Comparison of ENCODE assay signal across 15 cellular contexts in genomic region chr5:10457682-10458574, GRCh38. TPM values are rescaled to one million over a fixed set of nuclear protein-coding genes. Genes with fewer than 3 reads are reported as not detected.
DNase-seq lines count a peak whose midpoint lies in the region; ATAC-seq and TF ChIP-seq lines count a peak whose summit lies in the region.
"Had no signal": no experiment of that assay in that cellular context is flagged by ENCODE, and none has a peak within 500 bp of the region (broad histone marks: within the 10 kb centered on the region; RNA-seq: fewer than 3 reads in every experiment).

No MANE protein-coding gene starts in this region.

- H3K27ac ChIP-seq in SK-N-SH (ENCODE audit: low read depth in 2 of 2, low read length in 1 of 2) (no peak overlapping the region), Karpas-422 (ENCODE audit: low read length) (no peak overlapping the region)
- H3K27ac ChIP-seq: testis had no signal

- H3K9me3 ChIP-seq in SK-N-SH, result no peaks in the 10 kb centered on the region
- no peaks in the 10 kb centered on the region for H3K9me3 ChIP-seq in Karpas-422 (ENCODE audit: low read length)
- H3K9me3 ChIP-seq: HAP-1, testis had no signal

- H3K4me1 ChIP-seq in SK-N-SH (ENCODE audit: control insufficient read depth in 1 of 2, insufficient read depth in 2 of 2, low read depth in 1 of 2, low read length in 1 of 2) (peaks cover 14 to 23% of the 10 kb centered on the region in 2 experiments; a peak in 3 of 4 replicates), Karpas-422 (ENCODE audit: low read length) (no peaks in the 10 kb centered on the region)
- H3K4me1 ChIP-seq: HAP-1, testis had no signal

- H3K36me3 Mint-ChIP-seq in stimulated activated memory B cell treated with anti-CD40 and anti-IgM and Interleukin-4, amounts not matched to agents 10 μg/mL and 1 μg/mL and 100 μg/mL, for 72 hours, result no peaks in the 10 kb centered on the region

- H3K9me3 Mint-ChIP-seq in stimulated activated memory B cell treated with anti-CD40 and anti-IgM and Interleukin-4, amounts not matched to agents 10 μg/mL and 1 μg/mL and 100 μg/mL, for 72 hours, result no peaks in the 10 kb centered on the region
- H3K9me3 Mint-ChIP-seq: effector memory CD8-positive, alpha-beta T cell had no signal

- H3K27me3 Mint-ChIP-seq in stimulated activated memory B cell treated with anti-CD40 and anti-IgM and Interleukin-4, amounts not matched to agents 10 μg/mL and 1 μg/mL and 100 μg/mL, for 72 hours, result no peaks in the 10 kb centered on the region
- H3K27me3 Mint-ChIP-seq: effector memory CD8-positive, alpha-beta T cell had no signal

- no peaks in the 10 kb centered on the region for H3K9me2 ChIP-seq in SK-N-SH
- H3K9me2 ChIP-seq in Karpas-422 (replicated peaks; ENCODE audit: insufficient read depth, low read length), result no peaks in the 10 kb centered on the region

- H3K27ac Mint-ChIP-seq in stimulated activated memory B cell treated with anti-CD40 and anti-IgM and Interleukin-4, amounts not matched to agents 10 μg/mL and 1 μg/mL and 100 μg/mL, for 72 hours, result peak overlapping the region; percentile 15

- H3K36me3 ChIP-seq in SK-N-SH (replicated peaks in 1 of 2; ENCODE audit: control insufficient read depth in 1 of 2, insufficient read depth in 2 of 2, low read length in 1 of 2) (no peaks in the 10 kb centered on the region), Karpas-422 (ENCODE audit: insufficient read depth, low read length) (no peaks in the 10 kb centered on the region)
- H3K36me3 ChIP-seq: HAP-1 had no signal

- TF ChIP-seq CTCF in SK-N-SH (IDR thresholded peaks at IDR 0.05), result no peak

- peaks cover 3% of the 10 kb centered on the region for H3K4me1 Mint-ChIP-seq in stimulated activated memory B cell treated with anti-CD40 and anti-IgM and Interleukin-4, amounts not matched to agents 10 μg/mL and 1 μg/mL and 100 μg/mL, for 72 hours

- peaks cover 20% of the 10 kb centered on the region for H3F3A ChIP-seq in SK-N-SH (replicated peaks; ENCODE audit: insufficient read depth)

- DNase-seq in NCI-H524 (lab: John Stamatoyannopoulos, UW) (peak; percentile 21 to 60), NCI-H524 treated with DMSO at 0.1 percent for 48 hours (lab: John Stamatoyannopoulos, UW) (no peak), SK-N-SH (peak; percentile 39), left ventricle myocardium superior (peak; percentile 50), Karpas-422 (no peak), HEK293T (ENCODE audit: extremely low spot score) (no peak)
- DNase-seq: ACHN; activated CD4-positive, alpha-beta T cell treated with anti-CD3 and anti-CD28 coated beads for 4 hours; activated naive CD4-positive, alpha-beta T cell; effector memory CD8-positive, alpha-beta T cell; stimulated activated CD4-positive, alpha-beta T cell treated with anti-CD3 and anti-CD28 coated beads, Interleukin-4, amount 100 ng/mL, for 4 hours; testis had no signal

- H3K79me2 ChIP-seq in SK-N-SH (ENCODE audit: insufficient read depth), result no peaks in the 10 kb centered on the region
- H3K79me2 ChIP-seq in Karpas-422 (ENCODE audit: low read length), result no peaks in the 10 kb centered on the region

- TF ChIP-seq EP300 in SK-N-SH (IDR thresholded peaks at IDR 0.05; ENCODE audit: borderline replicate concordance in 1 of 2, low read depth in 1 of 2, low read length in 1 of 2), result no peak

- POLR2A ChIA-PET in SK-N-SH (lab: Yijun Ruan, JAX) (no interaction called here), HEK293T (lab: Yijun Ruan, JAX) (no interaction called here)

- H3K27me3 ChIP-seq in SK-N-SH (ENCODE audit: insufficient read depth) (no peaks in the 10 kb centered on the region), Karpas-422 (ENCODE audit: low read length) (no peaks in the 10 kb centered on the region)
- H3K27me3 ChIP-seq: testis had no signal

- CTCF ChIA-PET in SK-N-SH (lab: Yijun Ruan, JAX) (interaction anchor here (0.7 to 8.0 kb wide), 4 partner anchors 8 to 318 kb away, joined by 3 to 265 read pairs (median 4); no protein-coding TSS in a partner anchor), HEK293T (lab: Yijun Ruan, JAX) (interaction anchor here (1.1 to 2.0 kb wide), 3 partner anchors 135 to 170 kb away, joined by 3 to 9 read pairs (median 3); no protein-coding TSS in a partner anchor)

- no peaks in the 10 kb centered on the region for H4K20me1 ChIP-seq in SK-N-SH (ENCODE audit: insufficient read depth)
- H4K20me1 ChIP-seq in Karpas-422 (ENCODE audit: insufficient read depth, low read depth, low read length), result 0 out of 2 replicates have a peak, but pooled peaks cover 3% of the 10 kb centered on the region

- intact Hi-C loops in left ventricle myocardium superior (cut with micrococcal nuclease), result no loop called here

- WGBS in SK-N-SH (ENCODE audit: low lambda C conversion rate), result 81% methylated on average over 23 of the region's 23 CpGs

- ATAC-seq in left ventricle myocardium superior, result peak; percentile 56
- ATAC-seq in stimulated activated memory B cell treated with anti-CD40 and anti-IgM and Interleukin-4, amounts not matched to agents 10 μg/mL and 1 μg/mL and 100 μg/mL, for 72 hours, result peak; percentile 13
- no peak for ATAC-seq in HG03571 (IDR thresholded peaks at IDR 0.05; ENCODE audit: unreplicated experiment)
- ATAC-seq: effector memory CD8-positive, alpha-beta T cell had no signal

- no peak overlapping the region for H3K4me2 ChIP-seq in SK-N-SH
- H3K4me2 ChIP-seq in Karpas-422 (ENCODE audit: low read depth, low read length, poor library complexity, severe bottlenecking), result no peak overlapping the region

- 0 out of 2 replicates have a peak, but pooled peaks have one; percentile 20 for TF ChIP-seq RAD21 in SK-N-SH (IDR thresholded peaks at IDR 0.05; ENCODE audit: low read length)

- H2AFZ ChIP-seq in SK-N-SH (ENCODE audit: low read depth) (peak overlapping the region; percentile 15; the same call in 1 of the 2 replicates), Karpas-422 (ENCODE audit: low read length) (no peak overlapping the region)

- H3K4me3 Mint-ChIP-seq in stimulated activated memory B cell treated with anti-CD40 and anti-IgM and Interleukin-4, amounts not matched to agents 10 μg/mL and 1 μg/mL and 100 μg/mL, for 72 hours, result no peak overlapping the region
- H3K4me3 Mint-ChIP-seq: effector memory CD8-positive, alpha-beta T cell had no signal

- H3K9ac ChIP-seq in SK-N-SH (no peak overlapping the region), Karpas-422 (ENCODE audit: low read length) (no peak overlapping the region)

- H3K4me3 ChIP-seq in SK-N-SH (ENCODE audit: low read depth in 2 of 2, low read length in 1 of 2) (no peak overlapping the region), Karpas-422 (ENCODE audit: low read length) (no peak overlapping the region)
- H3K4me3 ChIP-seq: HAP-1, testis had no signal

TF ChIP-seq in SK-N-SH, 30 proteins besides CTCF, POLR2A, EP300 and RAD21 (continues in another document):
- TF ChIP-seq TCF12 (IDR thresholded peaks at IDR 0.05) (no peak), FOSL2 (IDR thresholded peaks at IDR 0.05; ENCODE audit: borderline replicate concordance, low read depth) (no peak), FOXJ3 (CRISPR knock-in tag; IDR thresholded peaks at IDR 0.05) (no peak), USF1 (IDR thresholded peaks at IDR 0.05; ENCODE audit: borderline replicate concordance, low read depth) (no peak), PBX3 (IDR thresholded peaks at IDR 0.05) (no peak), TAF1 (IDR thresholded peaks at IDR 0.05; ENCODE audit: borderline replicate concordance, low read depth, low read length) (no peak)

TF ChIP-seq in HEK293T, 16 proteins besides CTCF, POLR2A, EP300 and RAD21:
- no peak for TF ChIP-seq ZNF384 (IDR thresholded peaks at IDR 0.05)
- no peak for TF ChIP-seq FOXM1 (IDR thresholded peaks at IDR 0.05; ENCODE audit: borderline replicate concordance)
- no peak for TF ChIP-seq BHLHE40 (IDR thresholded peaks at IDR 0.05; ENCODE audit: borderline replicate concordance)
- TF ChIP-seq FOXA1 (IDR thresholded peaks at IDR 0.05), result no peak
- TF ChIP-seq CTBP1 (IDR thresholded peaks at IDR 0.05; ENCODE audit: borderline replicate concordance), result no peak
- TF ChIP-seq SUZ12 (IDR thresholded peaks at IDR 0.05), result no peak
- TF ChIP-seq FOXK2 (IDR thresholded peaks at IDR 0.05), result no peak
- TF ChIP-seq HDGF (IDR thresholded peaks at IDR 0.05; ENCODE audit: borderline replicate concordance), result no peak
- no peak for TF ChIP-seq ARNT (IDR thresholded peaks at IDR 0.05)
- TF ChIP-seq L3MBTL2 (conservative IDR thresholded peaks at IDR 0.05), result no peak
- no peak for TF ChIP-seq NFRKB (IDR thresholded peaks at IDR 0.05)
- TF ChIP-seq LEF1 (IDR thresholded peaks at IDR 0.05; ENCODE audit: borderline replicate concordance), result no peak
- no peak for TF ChIP-seq SP1 (IDR thresholded peaks at IDR 0.05)
- no peak for TF ChIP-seq ELF4 (IDR thresholded peaks at IDR 0.05)

RNA-seq across cellular contexts. Expression of gene ROPN1L, which starts 16.2 kb away (rescaled TPM):
- 0.31 and 0.58 TPM in 2 replicates for polyA plus RNA-seq in SK-N-SH (2012; rRNA removed)
- 0.39 and 0.45 TPM in 2 replicates for polyA plus RNA-seq in SK-N-SH (2012; cell fraction: cytosol; rRNA removed)
- 0.53 and 0.70 TPM in 2 replicates for polyA plus RNA-seq in SK-N-SH (2012; cell fraction: nucleus; rRNA removed)
- 0.20 TPM for total RNA-seq in left ventricle myocardium superior
- total RNA-seq in Karpas-422 (2014; rRNA removed; shearing (Covaris generic); ENCODE audit: low replicate concordance), result 1.2 TPM in 1 of 2 replicates, not detected in the other

Comparison
In these comparisons a context has a peak if more than half of its experiments do, and no peak if none do; other contexts are left out.
1. DNase-seq: peak in NCI-H524 (2 of 2), SK-N-SH (single experiment) and left ventricle myocardium superior (single experiment); none in NCI-H524 treated with DMSO at 0.1 percent for 48 hours (single experiment), Karpas-422 (single experiment) and HEK293T (single experiment).